ENCODE assay signal across 8 cellular contexts in genomic region chr10:91163269-91163708, GRCh38. TPM values are rescaled to one million over a fixed set of nuclear protein-coding genes. Genes with fewer than 3 reads are reported as not detected.
DNase-seq lines count a peak whose midpoint lies in the region; ATAC-seq and TF ChIP-seq lines count a peak whose summit lies in the region.

No MANE protein-coding gene starts in this region.

- H3K27ac Mint-ChIP-seq in CD4-positive, alpha-beta memory T cell = peak overlapping the region; percentile 94 to 99 (median 97)

- TF ChIP-seq CTCF in heart left ventricle (IDR thresholded peaks at IDR 0.05) = no peak
- no peak for TF ChIP-seq CTCF in upper lobe of left lung (IDR thresholded peaks at IDR 0.05)

- H3K27me3 ChIP-seq in CD4-positive, alpha-beta memory T cell (ENCODE audit: insufficient read depth, low read length) = no peaks in the 10 kb centered on the region
- H3K27me3 ChIP-seq in heart left ventricle = no peaks in the 10 kb centered on the region
- H3K27me3 ChIP-seq in upper lobe of left lung = peaks cover 0 to 4% (median 0%) of the 10 kb centered on the region in 4 donors

- peaks cover 0 to 3% (median 0%) of the 10 kb centered on the region in 8 donors for H3K9me3 Mint-ChIP-seq in CD4-positive, alpha-beta memory T cell

- peaks cover 12 to 17% of the 10 kb centered on the region in 2 donors for H3K36me3 Mint-ChIP-seq in CD4-positive, alpha-beta memory T cell

- DNase-seq in CD4-positive, alpha-beta memory T cell = peak; percentile 86 to 94 (median 90)
- DNase-seq in SK-N-DZ (ENCODE audit: low spot score) = peak; percentile 40
- DNase-seq in activated naive CD8-positive, alpha-beta T cell treated with anti-CD3 and anti-CD28 coated beads, Interleukin-2, amount 50 U/mL, for 16 hours (ENCODE audit: low read depth, low spot score) = peak; percentile 47
- DNase-seq in heart left ventricle = peak; percentile 71 to 86 (median 82)
- peak; percentile 37 to 94 (median 60) for DNase-seq in posterior cingulate gyrus
- peak; percentile 50 to 95 for DNase-seq in upper lobe of left lung

- TF ChIP-seq POLR2A in heart left ventricle (IDR thresholded peaks at IDR 0.05) = peak in 1 of 2 donors; percentile 36
- TF ChIP-seq POLR2A in upper lobe of left lung (IDR thresholded peaks at IDR 0.05) = peak in 2 of 4 donors; percentile 68 to 79

- CTCF ChIA-PET in CD4-positive, alpha-beta memory T cell (lab: Charles Lee; ENCODE audit: partially characterized antibody) = interaction anchor here (1.0 to 3.3 kb wide), 7 partner anchors 21 to 157 kb away, joined by 3 to 20 read pairs (median 5); partner anchors contain the start of gene PCGF5

- no peak for TF ChIP-seq EP300 in upper lobe of left lung (IDR thresholded peaks at IDR 0.05)

- peak overlapping the region; percentile 63 to 73 for H3K4me3 ChIP-seq in CD4-positive, alpha-beta memory T cell (ENCODE audit: low read length in 2 of 2)
- H3K4me3 ChIP-seq in heart left ventricle (peak overlapping the region; percentile 58 to 98 (median 93)), upper lobe of left lung (peak overlapping the region; percentile 65 to 97 (median 92))

- peak overlapping the region; percentile 91 to 95 (median 93) for H3K4me3 Mint-ChIP-seq in CD4-positive, alpha-beta memory T cell

- H3K4me1 ChIP-seq in CD4-positive, alpha-beta memory T cell (ENCODE audit: insufficient read depth, low read length) = peaks cover 46% of the 10 kb centered on the region
- H3K4me1 ChIP-seq in heart left ventricle (peaks cover 0 to 41% (median 16%) of the 10 kb centered on the region in 12 donors), upper lobe of left lung (peaks cover 7 to 17% (median 15%) of the 10 kb centered on the region in 4 donors)

- H3K4me1 Mint-ChIP-seq in CD4-positive, alpha-beta memory T cell = peaks cover 35 to 64% (median 48%) of the 10 kb centered on the region in 4 donors

- no peaks in the 10 kb centered on the region for H3K36me3 ChIP-seq in CD4-positive, alpha-beta memory T cell (ENCODE audit: insufficient read depth, low read length)
- H3K36me3 ChIP-seq in heart left ventricle = no peaks in the 10 kb centered on the region
- H3K36me3 ChIP-seq in upper lobe of left lung = no peaks in the 10 kb centered on the region

- no peaks in the 10 kb centered on the region for H3K27me3 Mint-ChIP-seq in CD4-positive, alpha-beta memory T cell

- intact Hi-C loops in CD4-positive, alpha-beta memory T cell (cut with micrococcal nuclease) = loop anchor here (1.0 to 10.0 kb wide), 9 partner anchors 38 to 1682 kb away; partner anchors contain the start of genes EXOC6, HECTD2, KIF11 and KIF20B
- intact Hi-C loops in heart left ventricle (cut with DNase I) (loop anchor here in 9 of 10 donors (1.0 to 10.0 kb wide), 10 partner anchors 57 to 248 kb away; partner anchors contain the start of genes PCGF5 (in 8 of the 9) and ANKRD1 (in 1 of the 9)), posterior cingulate gyrus (cut with DNase I) (loop anchor here (2.0 kb wide), 3 partner anchors 58 to 156 kb away; partner anchors contain the start of gene PCGF5)

- H3K27ac ChIP-seq in CD4-positive, alpha-beta memory T cell (ENCODE audit: low read depth, low read length) = peak overlapping the region; percentile 83
- H3K27ac ChIP-seq in heart left ventricle (peak overlapping the region; percentile 91 to 99 (median 96)), upper lobe of left lung (peak overlapping the region; percentile 89 to 97 (median 94))

- ATAC-seq in GM19328 (IDR thresholded peaks at IDR 0.05; ENCODE audit: unreplicated experiment) (peak; percentile 47), HG03460 (IDR thresholded peaks at IDR 0.05; ENCODE audit: unreplicated experiment) (peak; percentile 47), heart left ventricle (peak; percentile 11 to 68 (median 61)), upper lobe of left lung (ENCODE audit: low FRiP score in 2 of 2) (peak; percentile 3 to 75)

- no peaks in the 10 kb centered on the region for H3K9me3 ChIP-seq in CD4-positive, alpha-beta memory T cell (ENCODE audit: control insufficient read depth in 1 of 2, low read length in 2 of 2)
- H3K9me3 ChIP-seq in heart left ventricle = no peaks in the 10 kb centered on the region
- no peaks in the 10 kb centered on the region for H3K9me3 ChIP-seq in upper lobe of left lung

- WGBS in heart left ventricle, 4 donors = 0 to 1% (median 1%) methylated on average over 26 to 56 of the region's 56 CpGs
- 0% methylated on average over 3 to 31 of the region's 56 CpGs for WGBS in upper lobe of left lung, 2 donors

- POLR2A ChIA-PET in CD4-positive, alpha-beta memory T cell (lab: Charles Lee; ENCODE audit: partially characterized antibody) = interaction anchor here (0.5 to 5.3 kb wide), 25 partner anchors 9 to 1685 kb away, joined by 3 to 120 read pairs (median 5); partner anchors contain the start of genes BTAF1, EXOC6, PCGF5 and RPP30

RNA-seq across cellular contexts. Expression of gene PCGF5, which starts 57.2 kb away (rescaled TPM):
- 10 to 100 TPM; 51.0 to 52.9 TPM for total RNA-seq in CD4-positive, alpha-beta memory T cell
- polyA plus RNA-seq in CD4-positive, alpha-beta memory T cell = 10 to 100 TPM; 81.5 to 84.2 TPM
- 2.9 and 3.9 TPM in 2 replicates for polyA plus RNA-seq in SK-N-DZ (2014; cell fraction: cytosol; rRNA removed)
- 1.3 and 4.1 TPM in 2 replicates for polyA plus RNA-seq in SK-N-DZ (2014; cell fraction: nucleus; rRNA removed)
- 10 to 100 TPM; 54.2 to 90.7 (median 85.6) TPM for total RNA-seq in heart left ventricle
- polyA plus RNA-seq in heart left ventricle = 10 to 100 TPM; 58.2 to 86.3 TPM
- total RNA-seq in upper lobe of left lung = 10 to 100 TPM; 20.9 to 66.6 (median 37.4) TPM

Comparison
In these comparisons a context has a peak if more than half of its experiments do, and no peak if none do; other contexts are left out.
1. Peak in every context shown above with its lines: DNase-seq, ATAC-seq, H3K4me3 ChIP-seq and H3K27ac ChIP-seq.
2. DNase-seq: peak in every context shown above with its lines; median percentile 90 in CD4-positive, alpha-beta memory T cell; 82 in heart left ventricle; 72 in upper lobe of left lung; 60 in posterior cingulate gyrus; 47 in activated naive CD8-positive, alpha-beta T cell treated with anti-CD3 and anti-CD28 coated beads, Interleukin-2, amount 50 U/mL, for 16 hours; 40 in SK-N-DZ.